Comparison of ENCODE assay signal across 19 cellular contexts in the genomic region with DNA sequence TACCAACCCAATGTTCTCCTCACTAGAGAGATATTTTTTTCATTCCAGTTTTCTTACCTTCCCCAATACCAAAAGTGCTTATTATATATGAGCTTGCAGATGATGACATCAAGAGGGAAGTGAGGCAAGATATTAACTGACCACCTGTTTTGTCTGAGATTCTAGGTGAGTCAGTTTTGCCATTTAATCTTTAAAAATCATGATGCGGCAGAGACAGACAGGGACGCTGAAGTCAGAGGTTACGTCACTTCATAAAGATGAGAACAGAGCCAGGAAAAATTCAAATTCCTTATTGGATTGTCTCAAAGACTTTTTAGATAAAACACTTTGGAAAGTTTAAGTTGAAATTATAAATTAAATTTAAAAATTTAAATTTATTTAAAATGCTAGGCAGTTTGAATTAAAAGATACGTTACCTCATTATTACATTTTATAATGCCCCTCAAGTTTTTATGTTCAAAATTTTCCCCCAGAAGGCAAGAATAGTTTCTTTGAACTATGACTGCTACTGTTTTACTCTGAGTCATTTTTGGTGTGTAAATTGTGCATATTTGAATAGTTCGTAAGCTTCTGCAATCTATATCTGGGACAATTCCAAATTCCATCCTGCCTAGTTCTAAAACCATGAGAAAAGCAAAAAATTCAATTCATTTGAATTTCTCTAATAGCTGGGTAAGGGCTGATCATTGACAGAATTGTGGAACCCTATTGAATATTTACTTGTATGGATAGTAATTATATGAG.
A peak's percentile ranks its signal among the peaks of the same experiment; 100 is the strongest.
DNase-seq lines count a peak whose midpoint lies in the region; ATAC-seq and TF ChIP-seq lines count a peak whose summit lies in the region.
"Had no signal": no experiment of that assay in that cellular context is flagged by ENCODE, and none has a peak within 500 bp of the region (broad histone marks: within the 10 kb centered on the region; RNA-seq: fewer than 3 reads in every experiment).

No MANE protein-coding gene starts in this region.

- no peaks in the 10 kb centered on the region for H3K9me3 ChIP-seq in IMR-90 (ENCODE audit: control insufficient read depth, insufficient read depth, low read length)
- H3K9me3 ChIP-seq in gastroesophageal sphincter = no peaks in the 10 kb centered on the region
- H3K9me3 ChIP-seq: transverse colon had no signal

- H3K27me3 ChIP-seq in IMR-90 (ENCODE audit: control insufficient read depth, insufficient read depth, low read length) (no peaks in the 10 kb centered on the region), gastroesophageal sphincter (no peaks in the 10 kb centered on the region)
- H3K27me3 ChIP-seq: neural progenitor cell, transverse colon had no signal

- in situ Hi-C loops in IMR-90 (cut with MboI; ENCODE audit: low sequenced_read_pairs) = no loop called here

- no peak overlapping the region for H2AK5ac ChIP-seq in IMR-90 (ENCODE audit: low read depth, low read length)

- peaks cover 2% of the 10 kb centered on the region; the same call in 1 of the 2 replicates for H3K4me1 ChIP-seq in IMR-90 (ENCODE audit: control insufficient read depth, insufficient read depth, low read length)
- H3K4me1 ChIP-seq in gastroesophageal sphincter = peaks cover 0 to 14% (median 0%) of the 10 kb centered on the region in 3 donors
- H3K4me1 ChIP-seq: transverse colon had no signal

- H2AK9ac ChIP-seq in IMR-90 (replicated peaks; ENCODE audit: low read depth, low read length, poor library complexity) = no peak overlapping the region

- no peak overlapping the region for H3K9ac ChIP-seq in IMR-90 (ENCODE audit: low read depth, low read length)
- H3K9ac ChIP-seq: neural progenitor cell had no signal

- CTCF ChIA-PET in IMR-90 (lab: Yijun Ruan, JAX) = interaction anchor here (0.6 kb wide), 1 partner anchor 56 kb away, joined by 4 read pairs; no protein-coding TSS in a partner anchor

- DNase-seq in AG08396 (ENCODE audit: low spot score) (peak; percentile 15), IMR-90 (peak; percentile 95), astrocyte of the hippocampus (ENCODE audit: low read depth, low spot score) (peak; percentile 80), foreskin melanocyte (peak; percentile 52), ecto neural progenitor cell (ENCODE audit: low spot score) (no peak), NCI-H446 (lab: John Stamatoyannopoulos, UW) (no peak)
- DNase-seq in effector CD8-positive, alpha-beta T cell (lab: John Stamatoyannopoulos, UW) = no peak
- DNase-seq: activated CD8-positive, alpha-beta T cell treated with anti-CD3 and anti-CD28 coated beads for 36 hours; anterior cingulate cortex; dorsolateral prefrontal cortex; GOT3; mesendoderm; NCI-H510A; transverse colon had no signal

- H3K79me1 ChIP-seq in IMR-90 (ENCODE audit: low read depth in 1 of 2, low read length in 2 of 2) = no peaks in the 10 kb centered on the region

- POLR2A ChIA-PET in IMR-90 (lab: Charles Lee; ENCODE audit: unreplicated experiment) = no interaction called here

- no peak for TF ChIP-seq EP300 in gastroesophageal sphincter (IDR thresholded peaks at IDR 0.05)

- peak overlapping the region; percentile 12; the same call in 1 of the 2 replicates for H4K5ac ChIP-seq in IMR-90 (ENCODE audit: low read depth, low read length)

- peak overlapping the region; percentile 64; the same call in 1 of the 2 replicates for H3K4ac ChIP-seq in IMR-90 (ENCODE audit: low read depth, low read length)

- intact Hi-C loops in IMR-90 (cut with micrococcal nuclease) = loop anchor here (2.0 kb wide), 2 partner anchors 19 to 61 kb away; no protein-coding TSS in a partner anchor

- peak overlapping the region; percentile 65; the same call in 1 of the 2 replicates for H3K56ac ChIP-seq in IMR-90 (ENCODE audit: extremely low read depth, insufficient read depth, low read length)

- WGBS in IMR-90 (ENCODE audit: extremely low coverage in 2 of 2, insufficient read length in 1 of 2), 2 experiments = no CpG with 5 or more reads among the region's 5 CpGs
- WGBS in gastroesophageal sphincter (ENCODE audit: low coverage in 1 of 2), 2 donors = 65 to 79% methylated on average over 5 of the region's 5 CpGs

- peak overlapping the region in 1 of 2 experiments; percentile 6; a peak in 2 of 4 replicates for H4K8ac ChIP-seq in IMR-90 (ENCODE audit: low read depth in 2 of 2, low read length in 2 of 2)

- H3K18ac ChIP-seq in IMR-90 (ENCODE audit: low read depth, low read length) = peak overlapping the region; percentile 75; the same call in 1 of the 2 replicates

- peak overlapping the region; percentile 86 for H2BK5ac ChIP-seq in IMR-90 (ENCODE audit: low read depth, low read length, poor library complexity, severe bottlenecking)

- H4K91ac ChIP-seq in IMR-90 (ENCODE audit: insufficient read depth, low read depth, low read length) = peak overlapping the region; percentile 65; the same call in 1 of the 2 replicates

- BruUV-seq in IMR-90 (replicated peaks; lab: Mats Ljungman, UMichigan) = no TSS peak

- H3K9me1 ChIP-seq in IMR-90 (ENCODE audit: insufficient read depth, low read length) = no peaks in the 10 kb centered on the region

- H3K27ac ChIP-seq in IMR-90 (ENCODE audit: insufficient read depth, low read length) (no peak overlapping the region), gastroesophageal sphincter (no peak overlapping the region)
- H3K27ac ChIP-seq: dorsolateral prefrontal cortex, neural progenitor cell, transverse colon had no signal

- no peak overlapping the region; the same call in 2 of the 3 replicates for H2BK15ac ChIP-seq in IMR-90 (ENCODE audit: low read depth, low read length)

- H3K14ac ChIP-seq in IMR-90 (replicated peaks; ENCODE audit: low read depth, low read length) = no peak overlapping the region; the same call in 1 of the 2 replicates

- TF ChIP-seq CTCF in IMR-90 (conservative IDR thresholded peaks at IDR 0.05; ENCODE audit: low read depth, low read length) (no peak), gastroesophageal sphincter (IDR thresholded peaks at IDR 0.05) (no peak)

- no peak overlapping the region for H3K23ac ChIP-seq in IMR-90 (ENCODE audit: low read depth, low read length)

- H4K20me1 ChIP-seq in IMR-90 (ENCODE audit: insufficient read depth, low read length) = no peaks in the 10 kb centered on the region

- H2BK20ac ChIP-seq in IMR-90 (ENCODE audit: low read depth, low read length) = peak overlapping the region; percentile 68

- no peaks in the 10 kb centered on the region for H3K36me3 ChIP-seq in IMR-90 (ENCODE audit: control insufficient read depth, insufficient read depth, low read length)
- no peaks in the 10 kb centered on the region for H3K36me3 ChIP-seq in gastroesophageal sphincter
- H3K36me3 ChIP-seq: neural progenitor cell, transverse colon had no signal

- peak overlapping the region; percentile 86; the same call in 1 of the 2 replicates for H2BK120ac ChIP-seq in IMR-90 (ENCODE audit: low read depth, low read length)

- H3K4me3 ChIP-seq in IMR-90 (ENCODE audit: insufficient read depth, low read depth, low read length) (no peak overlapping the region), gastroesophageal sphincter (no peak overlapping the region)
- H3K4me3 ChIP-seq: dorsolateral prefrontal cortex, K562, neural progenitor cell, transverse colon had no signal

- H3K4me2 ChIP-seq in IMR-90 (ENCODE audit: low read depth, low read length) = peak overlapping the region; percentile 52; the same call in 1 of the 2 replicates
- H3K4me2 ChIP-seq: neural progenitor cell had no signal

- TF ChIP-seq RAD21 in IMR-90 (IDR thresholded peaks at IDR 0.05; ENCODE audit: low read length) = no peak

- dilution Hi-C loops in IMR-90 (cut with HindIII; ENCODE audit: low sequenced_read_pairs, unreplicated experiment) = no loop called here

- TF ChIP-seq POLR2A in IMR-90 (IDR thresholded peaks at IDR 0.05; ENCODE audit: low read depth, low read length) (no peak), gastroesophageal sphincter (IDR thresholded peaks at IDR 0.05) (no peak)

- ATAC-seq in IMR-90 (ENCODE audit: low read depth) (peak; percentile 78), gastroesophageal sphincter (no peak)
- ATAC-seq: activated CD8-positive, alpha-beta T cell treated with anti-CD3 and anti-CD28 coated beads for 36 hours; K562; sciatic nerve; stimulated activated effector memory CD8-positive, alpha-beta T cell treated with anti-CD3 and anti-CD28 coated beads, Interleukin-12 subunit alpha, Interleukin-12 subunit beta, amount 100 ng/mL, for 72 hours had no signal

- H2AFZ ChIP-seq in IMR-90 (replicated peaks; ENCODE audit: low read length, poor library complexity) = no peak overlapping the region
- H2AFZ ChIP-seq: neural progenitor cell had no signal

TF ChIP-seq in IMR-90, 13 proteins besides CTCF, POLR2A, EP300 and RAD21:
- TF ChIP-seq, protein P1, sequence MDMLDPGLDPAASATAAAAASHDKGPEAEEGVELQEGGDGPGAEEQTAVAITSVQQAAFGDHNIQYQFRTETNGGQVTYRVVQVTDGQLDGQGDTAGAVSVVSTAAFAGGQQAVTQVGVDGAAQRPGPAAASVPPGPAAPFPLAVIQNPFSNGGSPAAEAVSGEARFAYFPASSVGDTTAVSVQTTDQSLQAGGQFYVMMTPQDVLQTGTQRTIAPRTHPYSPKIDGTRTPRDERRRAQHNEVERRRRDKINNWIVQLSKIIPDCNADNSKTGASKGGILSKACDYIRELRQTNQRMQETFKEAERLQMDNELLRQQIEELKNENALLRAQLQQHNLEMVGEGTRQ (IDR thresholded peaks at IDR 0.05; ENCODE audit: low read depth, low read length) = no peak
- TF ChIP-seq NFE2L2 (IDR thresholded peaks at IDR 0.05; ENCODE audit: low read depth, low read length) (peak; percentile 78), RCOR1 (IDR thresholded peaks at IDR 0.05; ENCODE audit: insufficient replicate concordance, low read length) (no peak), MAFK (IDR thresholded peaks at IDR 0.05; ENCODE audit: low read depth, low read length) (peak; percentile 49; the same call in 1 of the 2 replicates), SMC3 (IDR thresholded peaks at IDR 0.05; ENCODE audit: low read depth, low read length) (no peak), FOS (IDR thresholded peaks at IDR 0.05; ENCODE audit: low read depth, low read length) (peak; percentile 54; the same call in 1 of the 2 replicates), CHD1 (IDR thresholded peaks at IDR 0.05; ENCODE audit: low read depth, low read length) (no peak), MAZ (IDR thresholded peaks at IDR 0.05; ENCODE audit: borderline replicate concordance, low read depth, low read length) (no peak), CEBPB (IDR thresholded peaks at IDR 0.05; ENCODE audit: low read depth, low read length) (peak; percentile 94), MXI1 (IDR thresholded peaks at IDR 0.05; ENCODE audit: borderline replicate concordance, low read depth, low read length) (no peak)

Comparison
In these comparisons a context has a peak if more than half of its experiments do, and no peak if none do; other contexts are left out.
1. DNase-seq: peak in AG08396 (single experiment), IMR-90 (single experiment), astrocyte of the hippocampus (single experiment) and foreskin melanocyte (single experiment); none in ecto neural progenitor cell (single experiment), NCI-H446 (0 of 2) and effector CD8-positive, alpha-beta T cell (single experiment).